Comparison of ENCODE assay signal across 8 cellular contexts in genomic region chr14:50520947-50521815, GRCh38. TPM values are rescaled to one million over a fixed set of nuclear protein-coding genes. Genes with fewer than 3 reads are reported as not detected.
DNase-seq lines count a peak whose midpoint lies in the region; ATAC-seq and TF ChIP-seq lines count a peak whose summit lies in the region.

No MANE protein-coding gene starts in this region.

- DNase-seq in cardiac fibroblast (ENCODE audit: low read depth in 2 of 2) (peak; percentile 33 to 92), osteocyte (ENCODE audit: extremely low spot score, unreplicated experiment) (no peak), NCI-H2196 (lab: John Stamatoyannopoulos, UW; ENCODE audit: unreplicated experiment) (no peak), NCI-H2107 treated with DMSO at 0.1 percent for 48 hours (lab: John Stamatoyannopoulos, UW; ENCODE audit: unreplicated experiment) (no peak)
- DNase-seq in central memory CD4-positive, alpha-beta T cell = no peak

- H3K9me3 Mint-ChIP-seq in osteocyte (ENCODE audit: unreplicated experiment) = peaks cover 11% of the 10 kb centered on the region

- H3K4me3 ChIP-seq in cardiac fibroblast (replicated peaks in 1 of 2; ENCODE audit: low read depth in 2 of 2, low read length in 2 of 2) = no peak overlapping the region

- peaks cover 57% of the 10 kb centered on the region for H3K4me1 Mint-ChIP-seq in osteocyte (ENCODE audit: unreplicated experiment)

- peak overlapping the region; percentile 48 for H3K4me3 Mint-ChIP-seq in osteocyte (ENCODE audit: unreplicated experiment)

- no peaks in the 10 kb centered on the region for H3K27me3 Mint-ChIP-seq in osteocyte (ENCODE audit: unreplicated experiment)

- peaks cover 16% of the 10 kb centered on the region for H3K36me3 Mint-ChIP-seq in osteocyte (ENCODE audit: unreplicated experiment)

- TF ChIP-seq CTCF in cardiac fibroblast (IDR thresholded peaks at IDR 0.05; ENCODE audit: low read depth, low read length) = no peak
- no peak for TF ChIP-seq CTCF in osteocyte (IDR thresholded peaks at IDR 0.05)

- peak overlapping the region; percentile 93 for H3K27ac Mint-ChIP-seq in osteocyte (ENCODE audit: unreplicated experiment)

- peak; percentile 84 for ATAC-seq in GM18511 (IDR thresholded peaks at IDR 0.05; ENCODE audit: unreplicated experiment)
- peak; percentile 67 for ATAC-seq in HG02852 (IDR thresholded peaks at IDR 0.05; ENCODE audit: unreplicated experiment)
- peak; percentile 80 for ATAC-seq in SK-N-SH treated with all-trans-retinoic acid at 6 μM for 48 hours

TF ChIP-seq in SK-N-SH treated with all-trans-retinoic acid at 6 μM for 48 hours, 23 proteins besides CTCF, POLR2A, EP300 and RAD21:
- TF ChIP-seq ZFP30 (CRISPR knock-in tag; IDR thresholded peaks at IDR 0.05) (no peak), ARNTL (CRISPR knock-in tag; IDR thresholded peaks at IDR 0.05; ENCODE audit: borderline replicate concordance, low read depth) (no peak), GLIS3 (CRISPR knock-in tag; IDR thresholded peaks at IDR 0.05) (no peak), ESRRG (CRISPR knock-in tag; IDR thresholded peaks at IDR 0.05) (no peak), CREB5 (CRISPR knock-in tag; IDR thresholded peaks at IDR 0.05; ENCODE audit: low read depth) (peak; percentile 75), PATZ1 (CRISPR knock-in tag; IDR thresholded peaks at IDR 0.05; ENCODE audit: borderline replicate concordance) (peak; percentile 98; the same call in 1 of the 2 replicates), ISL1 (CRISPR knock-in tag; IDR thresholded peaks at IDR 0.05) (peak; percentile 57), SNAI2 (CRISPR knock-in tag; IDR thresholded peaks at IDR 0.05) (no peak)

RNA-seq across cellular contexts. Expression of gene MAP4K5, which starts 11.2 kb away (rescaled TPM):
- total RNA-seq in osteocyte = 113 and 123 TPM in 2 replicates

RNA-seq across cellular contexts. Expression of gene ATL1, which starts 38.8 kb away (rescaled TPM):
- total RNA-seq in osteocyte = 7.4 and 10.0 TPM in 2 replicates

Comparison
In these comparisons a context has a peak if more than half of its experiments do, and no peak if none do; other contexts are left out.
1. DNase-seq: peak in cardiac fibroblast (2 of 2); none in osteocyte (single experiment), central memory CD4-positive, alpha-beta T cell (single experiment), NCI-H2196 (single experiment) and NCI-H2107 treated with DMSO at 0.1 percent for 48 hours (single experiment).
2. Peak in every context shown above with its lines, with median percentiles within 50 percentile points of each other: ATAC-seq.